In the genomic region with DNA sequence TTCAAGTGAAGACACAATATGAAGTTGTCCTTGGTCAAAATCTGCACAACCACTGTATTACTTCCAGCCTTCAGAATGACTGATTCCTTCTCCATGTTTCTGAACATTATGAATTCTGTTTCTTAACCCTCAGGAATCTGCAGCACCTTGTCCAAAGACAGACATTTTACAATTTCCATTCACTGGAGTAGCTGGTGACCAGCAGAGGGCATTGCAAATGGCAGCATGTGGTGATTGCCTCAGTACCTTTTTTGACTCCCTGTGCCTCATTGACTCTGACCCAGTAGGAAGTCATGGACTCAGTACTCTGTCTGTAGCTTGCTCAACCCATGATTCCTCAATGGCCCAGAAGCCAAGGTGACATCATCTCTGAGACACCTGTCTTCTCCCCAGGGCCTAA, we compare ENCODE assay signal across 1 cellular context.
TF ChIP-seq lines count a peak whose summit lies in the region.

No MANE protein-coding gene starts in this region.

TF ChIP-seq in H1, 55 proteins besides CTCF, POLR2A, EP300 and RAD21:
- TF ChIP-seq YY1 (IDR thresholded peaks at IDR 0.05; ENCODE audit: low read depth, low read length) (peak; percentile 33; the same call in 1 of the 2 replicates), RXRA (IDR thresholded peaks at IDR 0.05; ENCODE audit: insufficient read depth, low read depth, low read length) (no peak)
